ENCODE assay signal across 14 cellular contexts in genomic region chr6:17536586-17536985, GRCh38.
DNase-seq lines count a peak whose midpoint lies in the region; ATAC-seq and TF ChIP-seq lines count a peak whose summit lies in the region.
"Had no signal": no experiment of that assay in that cellular context is flagged by ENCODE, and none has a peak within 500 bp of the region (broad histone marks: within the 10 kb centered on the region; RNA-seq: fewer than 3 reads in every experiment).

No MANE protein-coding gene starts in this region.

- intact Hi-C loops in dorsolateral prefrontal cortex (cut with DNase I): no loop called here

- no peak for TF ChIP-seq CTCF in GM20000 (IDR thresholded peaks at IDR 0.05; ENCODE audit: extremely low read depth, missing control alignments)
- TF ChIP-seq CTCF in suprapubic skin (IDR thresholded peaks at IDR 0.05): no peak
- no peak for TF ChIP-seq CTCF in dorsolateral prefrontal cortex (IDR thresholded peaks at IDR 0.05 in 54 of 56, conservative IDR thresholded peaks at IDR 0.05 in 2 of 56; ENCODE audit: low read depth in 1 of 56, partially characterized antibody in 56 of 56)

- TF ChIP-seq EP300 in suprapubic skin (IDR thresholded peaks at IDR 0.05): no peak

- H3K4me3 ChIP-seq in suprapubic skin (no peak overlapping the region), dorsolateral prefrontal cortex (no peak overlapping the region)

- peak; percentile 79 for ATAC-seq in HG02973 (IDR thresholded peaks at IDR 0.05; ENCODE audit: unreplicated experiment)

- no peak overlapping the region for H3K27ac ChIP-seq in suprapubic skin
- H3K27ac ChIP-seq in dorsolateral prefrontal cortex: no peak overlapping the region

- WGBS in suprapubic skin: 60% methylated on average over 2 of the region's 2 CpGs

- H3K36me3 ChIP-seq in suprapubic skin: no peaks in the 10 kb centered on the region

- no peaks in the 10 kb centered on the region for H3K27me3 ChIP-seq in suprapubic skin
- H3K27me3 ChIP-seq in dorsolateral prefrontal cortex: no peaks in the 10 kb centered on the region

- TF ChIP-seq POLR2A in suprapubic skin (IDR thresholded peaks at IDR 0.05): no peak

- DNase-seq in activated naive CD4-positive, alpha-beta T cell treated with anti-CD3 and anti-CD28 coated beads, Interleukin-2, amount 50 U/mL, for 16 hours: peak; percentile 14
- DNase-seq in activated naive CD4-positive, alpha-beta T cell (lab: John Stamatoyannopoulos, UW): no peak
- DNase-seq in GM20000 (ENCODE audit: low spot score): peak; percentile 34
- peak; percentile 17 for DNase-seq in stimulated activated CD4-positive, alpha-beta T cell treated with anti-CD3 and anti-CD28 coated beads, Interleukin-4, amount 100 ng/mL, for 24 hours
- no peak for DNase-seq in GF-D8 (lab: John Stamatoyannopoulos, UW)
- no peak for DNase-seq in suprapubic skin (ENCODE audit: low spot score in 2 of 2)
- DNase-seq in dorsolateral prefrontal cortex: no peak
- DNase-seq: activated CD4-positive, alpha-beta T cell treated with anti-CD3 and anti-CD28 coated beads, Interleukin-2, amount 10 ng/mL, durations not matched to agents 7 days and 5 days; activated naive CD8-positive, alpha-beta T cell treated with anti-CD3 and anti-CD28 coated beads, Interleukin-2, amount 10 ng/mL, durations not matched to agents 7 days and 5 days; DMS 273 treated with DMSO at 0.1 percent for 48 hours; islet precursor cell; NCI-H1436; NCI-H510A had no signal

- no peaks in the 10 kb centered on the region for H3K9me3 ChIP-seq in suprapubic skin

- no peaks in the 10 kb centered on the region for H3K4me1 ChIP-seq in suprapubic skin

Comparison
In these comparisons a context has a peak if more than half of its experiments do, and no peak if none do; other contexts are left out.
1. DNase-seq: peak in activated naive CD4-positive, alpha-beta T cell treated with anti-CD3 and anti-CD28 coated beads, Interleukin-2, amount 50 U/mL, for 16 hours (single experiment), GM20000 (single experiment) and stimulated activated CD4-positive, alpha-beta T cell treated with anti-CD3 and anti-CD28 coated beads, Interleukin-4, amount 100 ng/mL, for 24 hours (single experiment); none in activated naive CD4-positive, alpha-beta T cell (0 of 4), GF-D8 (single experiment), suprapubic skin (0 of 2) and dorsolateral prefrontal cortex (0 of 10).